18 cellular contexts compared by ENCODE assay signal in genomic region chr1:201221201-201221846, GRCh38. TPM values are rescaled to one million over a fixed set of nuclear protein-coding genes. Genes with fewer than 3 reads are reported as not detected.
DNase-seq lines count a peak whose midpoint lies in the region; TF ChIP-seq lines count a peak whose summit lies in the region.
"Had no signal": no experiment of that assay in that cellular context is flagged by ENCODE, and none has a peak within 500 bp of the region (broad histone marks: within the 10 kb centered on the region; RNA-seq: fewer than 3 reads in every experiment).

No MANE protein-coding gene starts in this region.

- peak; percentile 25 for DNase-seq in activated CD4-positive, CD25-positive, alpha-beta regulatory T cell treated with anti-CD3 and anti-CD28 coated beads, Interleukin-2, amount 50 U/mL, for 72 hours
- DNase-seq in activated CD4-positive, CD25-positive, alpha-beta regulatory T cell (lab: John Stamatoyannopoulos, UW): no peak
- DNase-seq in H9 (peak; percentile 20), islet precursor cell (peak; percentile 49), posterior vena cava (ENCODE audit: low spot score) (peak; percentile 79), activated gamma-delta T cell treated with Interleukin-2 at 50 U/mL for 16 hours (no peak), sigmoid colon (no peak), SK-N-DZ (ENCODE audit: low spot score) (no peak)
- DNase-seq: 8988T, EL, H7, MG63, NCI-H1105 treated with DMSO at 0.1 percent for 48 hours, NCI-H187 treated with DMSO at 0.1 percent for 48 hours, NCI-H446 treated with DMSO at 0.1 percent for 48 hours, NCI-H748 treated with DMSO at 0.1 percent for 48 hours, PC-9 had no signal

- H4K91ac ChIP-seq in H9 (ENCODE audit: insufficient read length, low read depth, low read length): no peak overlapping the region

- no peak overlapping the region for H3K4ac ChIP-seq in H9 (ENCODE audit: low read depth, low read length)

- no peak overlapping the region for H3K9ac ChIP-seq in H9 (ENCODE audit: extremely low read depth, insufficient read length, low read length)
- H3K9ac ChIP-seq: BLaER1 treated with 17β-estradiol and CSF1 and Interleukin-3, amounts not matched to agents 10 nM and 100 nM had no signal

- H3K79me1 ChIP-seq in H9 (ENCODE audit: insufficient read depth, low read depth, low read length, poor library complexity, severe bottlenecking): no peaks in the 10 kb centered on the region

- H4K8ac ChIP-seq in H9 (replicated peaks; ENCODE audit: insufficient read length, low read depth, low read length): no peak overlapping the region

- H3K9me3 ChIP-seq in H9 (ENCODE audit: control insufficient read depth, low read depth, low read length) (no peaks in the 10 kb centered on the region), sigmoid colon (no peaks in the 10 kb centered on the region)
- H3K9me3 ChIP-seq: BLaER1 treated with 17β-estradiol and CSF1 and Interleukin-3, amounts not matched to agents 10 nM and 100 nM; MG63 had no signal

- H2BK5ac ChIP-seq in H9 (ENCODE audit: insufficient read length, low read length): no peak overlapping the region

- H2BK15ac ChIP-seq in H9 (ENCODE audit: low read depth, low read length): no peak overlapping the region

- no peak overlapping the region for H3K56ac ChIP-seq in H9 (ENCODE audit: insufficient read length, low read depth, low read length)

- 0 out of 4 replicates have a peak, but pooled peaks cover 2 to 3% of the 10 kb centered on the region in 2 experiments for H3K4me1 Mint-ChIP-seq in H9

- no peak overlapping the region for H3T11ph ChIP-seq in H9 (ENCODE audit: low read length)

- intact Hi-C loops in posterior vena cava (cut with DNase I) (loop anchor here in 1 of 2 donors (10.0 kb wide), 1 partner anchor 247 kb away; no protein-coding TSS in a partner anchor), sigmoid colon (cut with DNase I) (loop anchor here (10.0 kb wide), 1 partner anchor 87 kb away; no protein-coding TSS in a partner anchor)

- H3K27me3 ChIP-seq in H9 (ENCODE audit: insufficient read depth, low read length) (no peaks in the 10 kb centered on the region), sigmoid colon (no peaks in the 10 kb centered on the region)
- H3K27me3 ChIP-seq: MG63 had no signal

- no peaks in the 10 kb centered on the region for H3K79me2 ChIP-seq in H9 (ENCODE audit: insufficient read depth, low read length)

- H3K4me1 ChIP-seq in H9 (ENCODE audit: insufficient read depth, low read length) (no peaks in the 10 kb centered on the region; the same call in 1 of the 2 replicates), sigmoid colon (no peaks in the 10 kb centered on the region)

- H3K27ac Mint-ChIP-seq in H9: no peak overlapping the region

- no peak for TF ChIP-seq POLR2A in sigmoid colon (IDR thresholded peaks at IDR 0.05)

- no peak overlapping the region for H3K27ac ChIP-seq in H9 (ENCODE audit: insufficient read length, low read depth, low read length)
- no peak overlapping the region for H3K27ac ChIP-seq in sigmoid colon
- H3K27ac ChIP-seq: PC-9 had no signal

- H3K36me3 ChIP-seq in sigmoid colon: no peaks in the 10 kb centered on the region
- H3K36me3 ChIP-seq: BLaER1 treated with 17β-estradiol and CSF1 and Interleukin-3, amounts not matched to agents 10 nM and 100 nM; MG63 had no signal

- H3K9me3 Mint-ChIP-seq in H9: no peaks in the 10 kb centered on the region

- no peaks in the 10 kb centered on the region for H3K23me2 ChIP-seq in H9 (ENCODE audit: insufficient read length, low read depth, low read length, poor library complexity, severe bottlenecking)

- H3K4me3 Mint-ChIP-seq in H9: no peak overlapping the region

- TF ChIP-seq EP300 in sigmoid colon (IDR thresholded peaks at IDR 0.05): no peak

- TF ChIP-seq CTCF in H9 (conservative IDR thresholded peaks at IDR 0.05) (no peak), sigmoid colon (IDR thresholded peaks at IDR 0.05) (no peak)

- no peak overlapping the region for H4K5ac ChIP-seq in H9 (ENCODE audit: insufficient read length, low read depth, low read length)

- H3K27me3 Mint-ChIP-seq in H9 (ENCODE audit: low read depth): peaks cover 6% of the 10 kb centered on the region

- H4K20me1 ChIP-seq in H9 (ENCODE audit: control insufficient read depth, insufficient read depth, insufficient read length): no peaks in the 10 kb centered on the region
- H4K20me1 ChIP-seq: BLaER1 treated with 17β-estradiol and CSF1 and Interleukin-3, amounts not matched to agents 10 nM and 100 nM had no signal

- no CpG with 5 or more reads among the region's 10 CpGs for WGBS in H9 (ENCODE audit: extremely low coverage, insufficient read length, low lambda C conversion rate)
- 89 to 90% methylated on average over 10 of the region's 10 CpGs for WGBS in sigmoid colon, 2 donors

- H2AFZ ChIP-seq in H9 (ENCODE audit: low read length): no peak overlapping the region
- H2AFZ ChIP-seq: PC-9 had no signal

- no peak overlapping the region for H3K4me3 ChIP-seq in sigmoid colon
- H3K4me3 ChIP-seq: BLaER1 treated with 17β-estradiol and CSF1 and Interleukin-3, amounts not matched to agents 10 nM and 100 nM; MG63; PC-9 had no signal

- no peak overlapping the region for H2BK12ac ChIP-seq in H9 (ENCODE audit: insufficient read length, low read depth, low read length)

- H3K36me3 Mint-ChIP-seq in H9 (ENCODE audit: insufficient read depth in 1 of 3, low read depth in 3 of 3): no peaks in the 10 kb centered on the region

- no peak overlapping the region for H3K4me2 ChIP-seq in H9 (ENCODE audit: insufficient read depth, insufficient read length, low read length)
- H3K4me2 ChIP-seq: BLaER1 treated with 17β-estradiol and CSF1 and Interleukin-3, amounts not matched to agents 10 nM and 100 nM; PC-9 had no signal

- no peak overlapping the region for H3K18ac ChIP-seq in H9 (ENCODE audit: insufficient read length, low read depth, low read length)

- H3K14ac ChIP-seq in H9 (ENCODE audit: insufficient read depth, low read length): no peak overlapping the region

- H2AK5ac ChIP-seq in H9 (ENCODE audit: insufficient read length, low read length): no peak overlapping the region

- no peak overlapping the region for H2BK120ac ChIP-seq in H9 (ENCODE audit: low read depth, low read length, poor library complexity, severe bottlenecking)

- no peak overlapping the region for H2BK20ac ChIP-seq in H9 (ENCODE audit: low read depth, low read length, poor library complexity, severe bottlenecking)

- H3K23ac ChIP-seq in H9 (ENCODE audit: insufficient read length, low read depth, low read length): no peak overlapping the region

RNA-seq across cellular contexts. Expression of gene IGFN1, which starts 30.7 kb away (rescaled TPM):
- total RNA-seq in H9 (2021) (not detected in 2 replicates), posterior vena cava (1 to 10 TPM in 1 of 2 donors, under 1 TPM in 1; 0.90 to 3.4 TPM), sigmoid colon (under 1 TPM in 2 of 4 donors, not detected in 2; 0.14 to 0.55 TPM)
- polyA plus RNA-seq in sigmoid colon: under 1 TPM in 2 of 3 donors, not detected in 1; under 0.01 to 0.15 TPM
- polyA plus RNA-seq in SK-N-DZ (2014; cell fraction: cytosol; rRNA removed): not detected in 2 replicates
- not detected in 2 replicates for polyA plus RNA-seq in SK-N-DZ (2014; cell fraction: nucleus; rRNA removed)

Comparison
In these comparisons a context has a peak if more than half of its experiments do, and no peak if none do; other contexts are left out.
1. DNase-seq: peak in activated CD4-positive, CD25-positive, alpha-beta regulatory T cell treated with anti-CD3 and anti-CD28 coated beads, Interleukin-2, amount 50 U/mL, for 72 hours (single experiment), H9 (single experiment), islet precursor cell (single experiment) and posterior vena cava (single experiment); none in activated CD4-positive, CD25-positive, alpha-beta regulatory T cell (0 of 4), activated gamma-delta T cell treated with Interleukin-2 at 50 U/mL for 16 hours (single experiment), sigmoid colon (single experiment) and SK-N-DZ (single experiment).